In genomic region chr14:32102968-32103367, GRCh38 we compare ENCODE assay signal across 16 cellular contexts.
"Had no signal": no experiment of that assay in that cellular context is flagged by ENCODE, and none has a peak within 500 bp of the region (broad histone marks: within the 10 kb centered on the region; RNA-seq: fewer than 3 reads in every experiment).

No MANE protein-coding gene starts in this region.

- H3K4me3 ChIP-seq: body of pancreas, gastrocnemius medialis, left ventricle myocardium inferior, ovary, testis, upper lobe of right lung had no signal

- H3K9me3 Mint-ChIP-seq: stimulated activated naive CD8-positive, alpha-beta T cell treated with anti-CD3 and anti-CD28 coated beads, Interleukin-15, amount 100 ng/mL, for 72 hours had no signal

- H3K27ac Mint-ChIP-seq: stimulated activated naive CD8-positive, alpha-beta T cell treated with anti-CD3 and anti-CD28 coated beads, Interleukin-15, amount 100 ng/mL, for 72 hours had no signal

- DNase-seq: activated CD4-positive, alpha-beta T cell treated with anti-CD3 and anti-CD28 coated beads for 48 hours; activated gamma-delta T cell; amniotic stem cell; body of pancreas; cortex of kidney; effector CD8-positive, alpha-beta T cell; gastrocnemius medialis; left ventricle myocardium inferior; mesenchymal stem cell; ovary; stimulated activated CD4-positive, alpha-beta T cell treated with anti-CD3 and anti-CD28 coated beads, Interleukin-15, amount 100 ng/mL, for 24 hours; stimulated activated CD4-positive, alpha-beta T cell treated with anti-CD3 and anti-CD28 coated beads, Interleukin-4, amount 100 ng/mL, for 24 hours; stimulated activated naive CD8-positive, alpha-beta T cell treated with anti-CD3 and anti-CD28 coated beads, Interleukin-15, amount 100 ng/mL, for 72 hours; testis; upper lobe of right lung had no signal

- ATAC-seq: body of pancreas, gastrocnemius medialis, upper lobe of right lung had no signal

- H3K27ac ChIP-seq: body of pancreas, gastrocnemius medialis, left ventricle myocardium inferior, ovary, testis, upper lobe of right lung had no signal

- H3K27me3 Mint-ChIP-seq: stimulated activated naive CD8-positive, alpha-beta T cell treated with anti-CD3 and anti-CD28 coated beads, Interleukin-15, amount 100 ng/mL, for 72 hours had no signal

- H3K9me3 ChIP-seq: body of pancreas, gastrocnemius medialis, left ventricle myocardium inferior, ovary, testis, upper lobe of right lung had no signal

- H3K4me1 ChIP-seq: body of pancreas, testis had no signal

- H3K27me3 ChIP-seq: body of pancreas, gastrocnemius medialis, ovary, testis, upper lobe of right lung had no signal

- H3K36me3 ChIP-seq: gastrocnemius medialis, ovary had no signal

- FAIRE-seq: keratinocyte had no signal
